Comparison of ENCODE assay signal across 1 cellular context in genomic region chr18:37419272-37419671, GRCh38.
TF ChIP-seq lines count a peak whose summit lies in the region.

No MANE protein-coding gene starts in this region.

TF ChIP-seq in SK-N-SH, 30 proteins besides CTCF, POLR2A, EP300 and RAD21 (continued from another document):
- no peak for TF ChIP-seq POLR2AphosphoS5 (IDR thresholded peaks at IDR 0.05; ENCODE audit: low read depth, low read length)
- TF ChIP-seq FOXM1 (IDR thresholded peaks at IDR 0.05; ENCODE audit: low read depth) = no peak
- no peak for TF ChIP-seq MEF2A (IDR thresholded peaks at IDR 0.05; ENCODE audit: borderline replicate concordance, low read depth)
- TF ChIP-seq USF2 (IDR thresholded peaks at IDR 0.05; ENCODE audit: borderline replicate concordance, low read depth, low read length) = no peak
- no peak for TF ChIP-seq MXI1 (IDR thresholded peaks at IDR 0.05; ENCODE audit: low read depth, low read length)
- TF ChIP-seq JUND (IDR thresholded peaks at IDR 0.05) = no peak
